ENCODE assay signal across 1 cellular context in the genomic region with DNA sequence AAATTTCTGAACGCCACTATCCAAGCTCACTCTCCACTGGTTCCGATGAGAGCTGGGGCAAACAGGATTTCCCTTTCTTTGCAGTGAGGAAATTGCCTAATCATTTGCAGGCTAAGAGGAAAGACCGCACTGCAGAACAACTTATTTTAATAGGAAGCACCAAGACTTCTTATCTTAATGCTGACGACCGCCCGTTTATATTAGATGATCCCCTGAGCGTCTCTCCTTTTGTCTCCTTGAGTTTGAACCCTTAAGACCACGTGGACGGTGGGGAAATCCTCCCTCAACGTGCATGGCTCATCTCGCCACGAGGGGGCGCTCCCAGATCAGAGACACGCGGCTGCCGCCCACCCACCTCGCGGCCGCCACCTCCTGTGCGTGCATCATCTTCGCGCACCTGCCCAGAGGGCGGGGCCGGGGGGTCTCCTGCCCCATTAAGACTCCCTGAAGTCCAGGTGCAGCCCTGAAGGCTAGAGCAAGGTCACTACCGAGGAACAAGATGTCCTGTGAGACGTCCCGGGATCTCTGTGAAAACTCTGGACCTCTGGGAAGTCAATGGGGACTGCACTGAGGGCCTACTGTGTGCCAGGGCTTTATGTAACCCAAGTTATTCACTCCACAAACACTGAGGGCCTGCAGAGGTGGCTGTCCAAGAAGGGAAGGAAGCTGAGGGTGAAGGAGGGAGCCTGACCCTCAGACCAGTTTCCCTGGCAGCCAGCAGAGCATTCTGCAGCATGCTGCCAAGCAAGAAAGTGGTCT.
TF ChIP-seq lines count a peak whose summit lies in the region.

No MANE protein-coding gene starts in this region.

TF ChIP-seq in HepG2, 621 proteins besides CTCF, POLR2A, EP300 and RAD21 (continued from another document and continues in another):
- TF ChIP-seq, protein P1, sequence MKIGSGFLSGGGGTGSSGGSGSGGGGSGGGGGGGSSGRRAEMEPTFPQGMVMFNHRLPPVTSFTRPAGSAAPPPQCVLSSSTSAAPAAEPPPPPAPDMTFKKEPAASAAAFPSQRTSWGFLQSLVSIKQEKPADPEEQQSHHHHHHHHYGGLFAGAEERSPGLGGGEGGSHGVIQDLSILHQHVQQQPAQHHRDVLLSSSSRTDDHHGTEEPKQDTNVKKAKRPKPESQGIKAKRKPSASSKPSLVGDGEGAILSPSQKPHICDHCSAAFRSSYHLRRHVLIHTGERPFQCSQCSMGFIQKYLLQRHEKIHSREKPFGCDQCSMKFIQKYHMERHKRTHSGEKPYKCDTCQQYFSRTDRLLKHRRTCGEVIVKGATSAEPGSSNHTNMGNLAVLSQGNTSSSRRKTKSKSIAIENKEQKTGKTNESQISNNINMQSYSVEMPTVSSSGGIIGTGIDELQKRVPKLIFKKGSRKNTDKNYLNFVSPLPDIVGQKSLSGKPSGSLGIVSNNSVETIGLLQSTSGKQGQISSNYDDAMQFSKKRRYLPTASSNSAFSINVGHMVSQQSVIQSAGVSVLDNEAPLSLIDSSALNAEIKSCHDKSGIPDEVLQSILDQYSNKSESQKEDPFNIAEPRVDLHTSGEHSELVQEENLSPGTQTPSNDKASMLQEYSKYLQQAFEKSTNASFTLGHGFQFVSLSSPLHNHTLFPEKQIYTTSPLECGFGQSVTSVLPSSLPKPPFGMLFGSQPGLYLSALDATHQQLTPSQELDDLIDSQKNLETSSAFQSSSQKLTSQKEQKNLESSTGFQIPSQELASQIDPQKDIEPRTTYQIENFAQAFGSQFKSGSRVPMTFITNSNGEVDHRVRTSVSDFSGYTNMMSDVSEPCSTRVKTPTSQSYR (CRISPR knock-in tag; IDR thresholded peaks at IDR 0.05; ENCODE audit: borderline replicate concordance), result 0 out of 2 replicates have a peak, but pooled peaks have one; percentile 30
- no peak for TF ChIP-seq NCOA1 (CRISPR knock-in tag; IDR thresholded peaks at IDR 0.05)
- 0 out of 2 replicates have a peak, but pooled peaks have one; percentile 45 for TF ChIP-seq ZNF790 (CRISPR knock-in tag; IDR thresholded peaks at IDR 0.05; ENCODE audit: borderline replicate concordance)
- no peak for TF ChIP-seq PREB (CRISPR knock-in tag; IDR thresholded peaks at IDR 0.05)
- TF ChIP-seq ZNF629 (CRISPR knock-in tag; conservative IDR thresholded peaks at IDR 0.05), result no peak
- no peak for TF ChIP-seq ZKSCAN5 (CRISPR knock-in tag; IDR thresholded peaks at IDR 0.05)
- no peak for TF ChIP-seq CAMTA2 (CRISPR knock-in tag; IDR thresholded peaks at IDR 0.05; ENCODE audit: borderline replicate concordance)
- no peak for TF ChIP-seq MYNN (CRISPR knock-in tag; IDR thresholded peaks at IDR 0.05; ENCODE audit: low read depth)
- no peak for TF ChIP-seq ZMYM3 (CRISPR knock-in tag; IDR thresholded peaks at IDR 0.05)
- no peak for TF ChIP-seq SPEN (CRISPR knock-in tag; IDR thresholded peaks at IDR 0.05; ENCODE audit: low read depth)
- TF ChIP-seq KDM1A (CRISPR knock-in tag; IDR thresholded peaks at IDR 0.05), result no peak
- TF ChIP-seq ZNF343 (CRISPR knock-in tag; IDR thresholded peaks at IDR 0.05), result no peak
- TF ChIP-seq PITX1 (CRISPR knock-in tag; IDR thresholded peaks at IDR 0.05), result peak; percentile 68; the same call in 1 of the 2 replicates
- TF ChIP-seq SMARCE1 (IDR thresholded peaks at IDR 0.05; ENCODE audit: borderline replicate concordance), result no peak
- TF ChIP-seq SP140L (CRISPR knock-in tag; IDR thresholded peaks at IDR 0.05; ENCODE audit: borderline replicate concordance), result no peak
- no peak for TF ChIP-seq THAP11 (CRISPR knock-in tag; IDR thresholded peaks at IDR 0.05)
- peak; percentile 83; the same call in 1 of the 2 replicates for TF ChIP-seq ZFP36L2 (CRISPR knock-in tag; IDR thresholded peaks at IDR 0.05)
- TF ChIP-seq FOXO1 (CRISPR knock-in tag; IDR thresholded peaks at IDR 0.05), result peak; percentile 61; the same call in 1 of the 2 replicates
- peak; percentile 59 for TF ChIP-seq AGO1 (IDR thresholded peaks at IDR 0.05; ENCODE audit: low read depth, low read length, poor library complexity, severe bottlenecking)
- TF ChIP-seq RBM22 (optimal IDR thresholded peaks at IDR 0.05; ENCODE audit: low read length), result no peak
- TF ChIP-seq ZUFSP (CRISPR knock-in tag; IDR thresholded peaks at IDR 0.05; ENCODE audit: borderline replicate concordance), result no peak
- peak; percentile 24; the same call in 1 of the 2 replicates for TF ChIP-seq ZNF646 (CRISPR knock-in tag; IDR thresholded peaks at IDR 0.05)
- no peak for TF ChIP-seq IKZF5 (CRISPR knock-in tag; IDR thresholded peaks at IDR 0.05)
- TF ChIP-seq, protein P2, sequence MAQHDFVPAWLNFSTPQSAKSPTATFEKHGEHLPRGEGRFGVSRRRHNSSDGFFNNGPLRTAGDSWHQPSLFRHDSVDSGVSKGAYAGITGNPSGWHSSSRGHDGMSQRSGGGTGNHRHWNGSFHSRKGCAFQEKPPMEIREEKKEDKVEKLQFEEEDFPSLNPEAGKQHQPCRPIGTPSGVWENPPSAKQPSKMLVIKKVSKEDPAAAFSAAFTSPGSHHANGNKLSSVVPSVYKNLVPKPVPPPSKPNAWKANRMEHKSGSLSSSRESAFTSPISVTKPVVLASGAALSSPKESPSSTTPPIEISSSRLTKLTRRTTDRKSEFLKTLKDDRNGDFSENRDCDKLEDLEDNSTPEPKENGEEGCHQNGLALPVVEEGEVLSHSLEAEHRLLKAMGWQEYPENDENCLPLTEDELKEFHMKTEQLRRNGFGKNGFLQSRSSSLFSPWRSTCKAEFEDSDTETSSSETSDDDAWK (CRISPR knock-in tag; IDR thresholded peaks at IDR 0.05), result no peak
- no peak for TF ChIP-seq SIX1 (CRISPR knock-in tag; IDR thresholded peaks at IDR 0.05; ENCODE audit: borderline replicate concordance)
- TF ChIP-seq, protein P3, sequence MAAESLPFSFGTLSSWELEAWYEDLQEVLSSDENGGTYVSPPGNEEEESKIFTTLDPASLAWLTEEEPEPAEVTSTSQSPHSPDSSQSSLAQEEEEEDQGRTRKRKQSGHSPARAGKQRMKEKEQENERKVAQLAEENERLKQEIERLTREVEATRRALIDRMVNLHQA (CRISPR knock-in tag; IDR thresholded peaks at IDR 0.05), result no peak
- 0 out of 2 replicates have a peak, but pooled peaks have one; percentile 14 for TF ChIP-seq HDAC1 (CRISPR knock-in tag; IDR thresholded peaks at IDR 0.05)
- TF ChIP-seq ZNF329 (CRISPR knock-in tag; IDR thresholded peaks at IDR 0.05; ENCODE audit: low read depth), result 0 out of 2 replicates have a peak, but pooled peaks have one; percentile 48
- no peak for TF ChIP-seq RFXANK (CRISPR knock-in tag; IDR thresholded peaks at IDR 0.05)
- no peak for TF ChIP-seq ZBTB3 (CRISPR knock-in tag; IDR thresholded peaks at IDR 0.05; ENCODE audit: borderline replicate concordance, low read depth)
- no peak for TF ChIP-seq ELF1 (CRISPR knock-in tag; IDR thresholded peaks at IDR 0.05)
- TF ChIP-seq ZBTB7A (CRISPR knock-in tag; IDR thresholded peaks at IDR 0.05), result peak; percentile 74
- TF ChIP-seq KDM5B (CRISPR knock-in tag; IDR thresholded peaks at IDR 0.05; ENCODE audit: borderline replicate concordance), result no peak
- TF ChIP-seq ZNF660 (CRISPR knock-in tag; IDR thresholded peaks at IDR 0.05; ENCODE audit: borderline replicate concordance, low read depth), result no peak
- no peak for TF ChIP-seq ZNF773 (CRISPR knock-in tag; IDR thresholded peaks at IDR 0.05; ENCODE audit: borderline replicate concordance)
- TF ChIP-seq ZSCAN20 (CRISPR knock-in tag; IDR thresholded peaks at IDR 0.05; ENCODE audit: borderline replicate concordance), result no peak
- peak; percentile 70; the same call in 1 of the 2 replicates for TF ChIP-seq ERF (CRISPR knock-in tag; IDR thresholded peaks at IDR 0.05)
- no peak for TF ChIP-seq TMF1 (CRISPR knock-in tag; IDR thresholded peaks at IDR 0.05; ENCODE audit: low read depth)
- TF ChIP-seq, protein P4, sequence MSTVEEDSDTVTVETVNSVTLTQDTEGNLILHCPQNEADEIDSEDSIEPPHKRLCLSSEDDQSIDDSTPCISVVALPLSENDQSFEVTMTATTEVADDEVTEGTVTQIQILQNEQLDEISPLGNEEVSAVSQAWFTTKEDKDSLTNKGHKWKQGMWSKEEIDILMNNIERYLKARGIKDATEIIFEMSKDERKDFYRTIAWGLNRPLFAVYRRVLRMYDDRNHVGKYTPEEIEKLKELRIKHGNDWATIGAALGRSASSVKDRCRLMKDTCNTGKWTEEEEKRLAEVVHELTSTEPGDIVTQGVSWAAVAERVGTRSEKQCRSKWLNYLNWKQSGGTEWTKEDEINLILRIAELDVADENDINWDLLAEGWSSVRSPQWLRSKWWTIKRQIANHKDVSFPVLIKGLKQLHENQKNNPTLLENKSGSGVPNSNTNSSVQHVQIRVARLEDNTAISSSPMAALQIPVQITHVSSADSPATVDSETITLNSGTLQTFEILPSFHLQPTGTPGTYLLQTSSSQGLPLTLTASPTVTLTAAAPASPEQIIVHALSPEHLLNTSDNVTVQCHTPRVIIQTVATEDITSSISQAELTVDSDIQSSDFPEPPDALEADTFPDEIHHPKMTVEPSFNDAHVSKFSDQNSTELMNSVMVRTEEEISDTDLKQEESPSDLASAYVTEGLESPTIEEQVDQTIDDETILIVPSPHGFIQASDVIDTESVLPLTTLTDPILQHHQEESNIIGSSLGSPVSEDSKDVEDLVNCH (CRISPR knock-in tag; IDR thresholded peaks at IDR 0.05), result no peak
- no peak for TF ChIP-seq ONECUT2 (CRISPR knock-in tag; IDR thresholded peaks at IDR 0.05)
- TF ChIP-seq KLF11 (CRISPR knock-in tag; IDR thresholded peaks at IDR 0.05), result no peak
- peak; percentile 48; the same call in 1 of the 2 replicates for TF ChIP-seq HMG20B (CRISPR knock-in tag; conservative IDR thresholded peaks at IDR 0.05)
